ENCODE assay signal across 8 cellular contexts in the genomic region with DNA sequence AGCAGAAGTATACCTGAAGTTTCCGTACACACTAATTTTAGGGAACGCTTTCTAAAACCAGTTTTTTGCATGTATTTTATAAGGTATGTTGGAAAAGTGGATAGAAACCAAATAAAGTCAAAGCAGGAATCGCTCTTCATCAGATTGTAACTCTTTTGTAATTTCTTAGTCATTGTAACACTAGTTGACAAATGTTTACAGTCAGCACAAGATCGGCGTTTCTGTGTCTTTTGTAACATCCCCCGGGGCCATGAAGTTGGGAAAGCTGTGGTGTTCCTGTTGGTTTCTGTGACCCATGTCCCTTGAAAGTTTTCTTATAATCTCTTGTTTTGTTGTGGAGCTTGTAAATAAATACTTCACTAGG. TPM values are rescaled to one million over a fixed set of nuclear protein-coding genes. Genes with fewer than 3 reads are reported as not detected.
DNase-seq lines count a peak whose midpoint lies in the region; ATAC-seq, FAIRE-seq and TF ChIP-seq lines count a peak whose summit lies in the region.

No MANE protein-coding gene starts in this region.

- peak overlapping the region; percentile 80 for H3K9ac ChIP-seq in keratinocyte (ENCODE audit: control insufficient read depth, extremely low read depth, insufficient read depth, low read length)

- H3K79me2 ChIP-seq in keratinocyte (ENCODE audit: control insufficient read depth, insufficient read depth, low read length): no peaks in the 10 kb centered on the region

- no peaks in the 10 kb centered on the region for H3K36me3 ChIP-seq in MG63
- no peaks in the 10 kb centered on the region for H3K36me3 ChIP-seq in body of pancreas (replicated peaks in 1 of 2; ENCODE audit: insufficient read depth in 1 of 2, low read depth in 2 of 2)
- H3K36me3 ChIP-seq in keratinocyte (ENCODE audit: control insufficient read depth in 2 of 2, extremely low read depth in 1 of 2, insufficient read depth in 2 of 2, low read length in 2 of 2): no peaks in the 10 kb centered on the region

- H3K9me3 Mint-ChIP-seq in stimulated activated effector memory CD8-positive, alpha-beta T cell treated with anti-CD3 and anti-CD28 coated beads, Interleukin-12 subunit alpha, Interleukin-12 subunit beta, amount 100 ng/mL, for 72 hours: no peaks in the 10 kb centered on the region

- TF ChIP-seq CTCF in body of pancreas (IDR thresholded peaks at IDR 0.05) (no peak), keratinocyte (optimal IDR thresholded peaks at IDR 0.05 in 1 of 3, IDR thresholded peaks at IDR 0.05 in 1 of 3, conservative IDR thresholded peaks at IDR 0.05 in 1 of 3; ENCODE audit: extremely low read depth in 1 of 3, insufficient read depth in 2 of 3, low read length in 3 of 3) (no peak)

- H3K4me2 ChIP-seq in keratinocyte (ENCODE audit: control insufficient read depth, extremely low read depth, insufficient read depth, low read depth, low read length): peak overlapping the region; percentile 83

- H3K4me3 Mint-ChIP-seq in stimulated activated effector memory CD8-positive, alpha-beta T cell treated with anti-CD3 and anti-CD28 coated beads, Interleukin-12 subunit alpha, Interleukin-12 subunit beta, amount 100 ng/mL, for 72 hours: peak overlapping the region; percentile 74

- peak; percentile 44 for FAIRE-seq in keratinocyte (lab: Jason Lieb, UNC)

- WGBS in body of pancreas, 2 donors: 3 to 7% methylated on average over 6 of the region's 6 CpGs

- H3K4me3 ChIP-seq in MG63 (peak overlapping the region; percentile 61), body of pancreas (peak overlapping the region; percentile 54 to 77), keratinocyte (ENCODE audit: control insufficient read depth in 2 of 3, extremely low read depth in 1 of 3, insufficient read depth in 2 of 3, low read depth in 1 of 3, low read length in 3 of 3) (peak overlapping the region; percentile 50 to 66 (median 64))

- DNase-seq in NOMO-1 treated with DMSO at 0.1 percent for 48 hours (lab: John Stamatoyannopoulos, UW; ENCODE audit: unreplicated experiment): peak; percentile 78
- DNase-seq in NOMO-1 (lab: John Stamatoyannopoulos, UW; ENCODE audit: unreplicated experiment in 2 of 2): no peak
- peak; percentile 56 for DNase-seq in HCEC 1CT
- DNase-seq in MG63: peak; percentile 46
- DNase-seq in body of pancreas: peak in 3 of 4 donors; percentile 24 to 26 (median 24)
- no peak for DNase-seq in keratinocyte (ENCODE audit: low read depth, low spot score)
- DNase-seq in stimulated activated effector memory CD8-positive, alpha-beta T cell treated with anti-CD3 and anti-CD28 coated beads, Interleukin-12 subunit alpha, Interleukin-12 subunit beta, amount 100 ng/mL, for 72 hours (ENCODE audit: low spot score in 2 of 2): peak in 1 of 2 donors; percentile 55
- DNase-seq in NCI-H748 (lab: John Stamatoyannopoulos, UW; ENCODE audit: unreplicated experiment): no peak

- H3K36me3 Mint-ChIP-seq in stimulated activated effector memory CD8-positive, alpha-beta T cell treated with anti-CD3 and anti-CD28 coated beads, Interleukin-12 subunit alpha, Interleukin-12 subunit beta, amount 100 ng/mL, for 72 hours: peaks cover 20% of the 10 kb centered on the region

- dilution Hi-C loops in keratinocyte (cut with MboI; ENCODE audit: extremely low pct_ligation_motif_present, low sequenced_read_pairs): no loop called here

- H3K4me1 ChIP-seq in body of pancreas (peaks cover 22% of the 10 kb centered on the region), keratinocyte (ENCODE audit: control insufficient read depth, extremely low read depth, insufficient read depth, low read length) (peaks cover 10% of the 10 kb centered on the region)

- peak overlapping the region; percentile 84 for H2AFZ ChIP-seq in keratinocyte (ENCODE audit: control insufficient read depth, low read length)

- TF ChIP-seq POLR2A in body of pancreas (IDR thresholded peaks at IDR 0.05): no peak

- H3K9me3 ChIP-seq in MG63: no peaks in the 10 kb centered on the region
- no peaks in the 10 kb centered on the region for H3K9me3 ChIP-seq in body of pancreas
- no peaks in the 10 kb centered on the region for H3K9me3 ChIP-seq in keratinocyte (ENCODE audit: control insufficient read depth, low read depth, low read length)

- no peaks in the 10 kb centered on the region for H3K9me1 ChIP-seq in keratinocyte (ENCODE audit: control insufficient read depth, extremely low read depth, insufficient read depth, low read length)

- peak overlapping the region; percentile 85 for H3K27ac Mint-ChIP-seq in stimulated activated effector memory CD8-positive, alpha-beta T cell treated with anti-CD3 and anti-CD28 coated beads, Interleukin-12 subunit alpha, Interleukin-12 subunit beta, amount 100 ng/mL, for 72 hours

- intact Hi-C loops in body of pancreas (cut with DNase I): no loop called here

- H4K20me1 ChIP-seq in keratinocyte (ENCODE audit: control insufficient read depth, extremely low read depth, insufficient read depth, low read length): no peaks in the 10 kb centered on the region

- peak; percentile 19 for ATAC-seq in body of pancreas
- ATAC-seq in stimulated activated effector memory CD8-positive, alpha-beta T cell treated with anti-CD3 and anti-CD28 coated beads, Interleukin-12 subunit alpha, Interleukin-12 subunit beta, amount 100 ng/mL, for 72 hours: peak; percentile 39

- no peaks in the 10 kb centered on the region for H3K27me3 ChIP-seq in MG63
- no peaks in the 10 kb centered on the region for H3K27me3 ChIP-seq in body of pancreas
- no peaks in the 10 kb centered on the region for H3K27me3 ChIP-seq in keratinocyte (ENCODE audit: control insufficient read depth, extremely low read depth, insufficient read depth, low read length)

- H3K4me1 Mint-ChIP-seq in stimulated activated effector memory CD8-positive, alpha-beta T cell treated with anti-CD3 and anti-CD28 coated beads, Interleukin-12 subunit alpha, Interleukin-12 subunit beta, amount 100 ng/mL, for 72 hours: peaks cover 38% of the 10 kb centered on the region

- peak overlapping the region; percentile 84 to 98 (median 92) for H3K27ac ChIP-seq in body of pancreas
- H3K27ac ChIP-seq in keratinocyte (ENCODE audit: control insufficient read depth, insufficient read depth, low read length): peak overlapping the region; percentile 76

RNA-seq across cellular contexts. Expression of gene NMI, which starts 0.5 kb away (rescaled TPM):
- total RNA-seq in MG63 (2014; rRNA removed; shearing (Covaris generic); ENCODE audit: low replicate concordance): 8.6 and 11.8 TPM in 2 replicates
- 1 to 10 TPM; 4.2 to 7.9 TPM for total RNA-seq in body of pancreas
- polyA plus RNA-seq in keratinocyte: 3.5 to 8.3 TPM (median 7.1 TPM) in 3 replicates
- 2.3 TPM for polyA plus RNA-seq in keratinocyte (2011; ENCODE audit: low read depth)
- 4.9 and 6.6 TPM in 2 replicates for polyA plus RNA-seq in keratinocyte (2011; cell fraction: cytosol; rRNA removed)
- polyA plus RNA-seq in keratinocyte (2011; cell fraction: nucleus; rRNA removed): 3.6 and 4.2 TPM in 2 replicates
- 2.6 and 9.1 TPM in 2 replicates for polyA plus RNA-seq in keratinocyte (2012; ENCODE audit: low replicate concordance)
- polyA minus RNA-seq in keratinocyte: 0.82 to 2.3 TPM in 2 of 3 replicates, not detected in the other
- polyA minus RNA-seq in keratinocyte (2011; cell fraction: cytosol; rRNA and poly(A)+ RNA removed): 3.5 TPM
- 1.2 and 1.9 TPM in 2 replicates for polyA minus RNA-seq in keratinocyte (2011; cell fraction: nucleus; rRNA and poly(A)+ RNA removed)

RNA-seq across cellular contexts. Expression of gene RBM43, which starts 28.3 kb away (rescaled TPM):
- total RNA-seq in MG63 (2014; rRNA removed; shearing (Covaris generic); ENCODE audit: low replicate concordance): 1.9 and 3.8 TPM in 2 replicates
- 1 to 10 TPM; 3.6 to 5.2 TPM for total RNA-seq in body of pancreas
- polyA plus RNA-seq in keratinocyte: 1.9 to 2.7 TPM (median 2.1 TPM) in 3 replicates
- 0.22 TPM for polyA plus RNA-seq in keratinocyte (2011; ENCODE audit: low read depth)
- polyA plus RNA-seq in keratinocyte (2011; cell fraction: cytosol; rRNA removed): 1.4 and 2.8 TPM in 2 replicates
- polyA plus RNA-seq in keratinocyte (2011; cell fraction: nucleus; rRNA removed): 2.3 and 2.9 TPM in 2 replicates
- polyA plus RNA-seq in keratinocyte (2012; ENCODE audit: low replicate concordance): 0.52 and 2.1 TPM in 2 replicates
- polyA minus RNA-seq in keratinocyte: 0.30 to 1.4 TPM (median 1.2 TPM) in 3 replicates
- polyA minus RNA-seq in keratinocyte (2011; cell fraction: cytosol; rRNA and poly(A)+ RNA removed): 2.3 TPM
- 0.84 and 1.9 TPM in 2 replicates for polyA minus RNA-seq in keratinocyte (2011; cell fraction: nucleus; rRNA and poly(A)+ RNA removed)

Comparison
In these comparisons a context has a peak if more than half of its experiments do, and no peak if none do; other contexts are left out.
1. DNase-seq: peak in NOMO-1 treated with DMSO at 0.1 percent for 48 hours (single experiment), HCEC 1CT (single experiment), MG63 (single experiment) and body of pancreas (3 of 4); none in NOMO-1 (0 of 2), keratinocyte (single experiment) and NCI-H748 (single experiment).
2. Peak in every context shown above with its lines, with median percentiles within 50 percentile points of each other: H3K4me3 ChIP-seq.